In genomic region chr3:45929042-45929679, GRCh38 we compare ENCODE assay signal across 1 cellular context.
A peak's percentile ranks its signal among the peaks of the same experiment; 100 is the strongest.
TF ChIP-seq lines count a peak whose summit lies in the region.

No MANE protein-coding gene starts in this region.

TF ChIP-seq in K562, 482 proteins besides CTCF, POLR2A, EP300 and RAD21 (continued from another document and continues in another):
- TF ChIP-seq, protein P1, sequence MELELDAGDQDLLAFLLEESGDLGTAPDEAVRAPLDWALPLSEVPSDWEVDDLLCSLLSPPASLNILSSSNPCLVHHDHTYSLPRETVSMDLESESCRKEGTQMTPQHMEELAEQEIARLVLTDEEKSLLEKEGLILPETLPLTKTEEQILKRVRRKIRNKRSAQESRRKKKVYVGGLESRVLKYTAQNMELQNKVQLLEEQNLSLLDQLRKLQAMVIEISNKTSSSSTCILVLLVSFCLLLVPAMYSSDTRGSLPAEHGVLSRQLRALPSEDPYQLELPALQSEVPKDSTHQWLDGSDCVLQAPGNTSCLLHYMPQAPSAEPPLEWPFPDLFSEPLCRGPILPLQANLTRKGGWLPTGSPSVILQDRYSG (tag; conservative IDR thresholded peaks at IDR 0.05; ENCODE audit: low read depth) = no peak
- no peak for TF ChIP-seq ZC3H8 (IDR thresholded peaks at IDR 0.05)
- TF ChIP-seq STAG1 (CRISPR knock-in tag; IDR thresholded peaks at IDR 0.05; ENCODE audit: borderline replicate concordance) = peak; percentile 94; the same call in 1 of the 2 replicates
- no peak for TF ChIP-seq TAF15 (IDR thresholded peaks at IDR 0.05; ENCODE audit: low read depth, low read length)
- no peak for TF ChIP-seq ZNF449 (CRISPR knock-in tag; IDR thresholded peaks at IDR 0.05)
- peak; percentile 30; the same call in 1 of the 2 replicates for TF ChIP-seq ARID2 (IDR thresholded peaks at IDR 0.05)
- TF ChIP-seq, protein P2, sequence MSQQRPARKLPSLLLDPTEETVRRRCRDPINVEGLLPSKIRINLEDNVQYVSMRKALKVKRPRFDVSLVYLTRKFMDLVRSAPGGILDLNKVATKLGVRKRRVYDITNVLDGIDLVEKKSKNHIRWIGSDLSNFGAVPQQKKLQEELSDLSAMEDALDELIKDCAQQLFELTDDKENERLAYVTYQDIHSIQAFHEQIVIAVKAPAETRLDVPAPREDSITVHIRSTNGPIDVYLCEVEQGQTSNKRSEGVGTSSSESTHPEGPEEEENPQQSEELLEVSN (IDR thresholded peaks at IDR 0.05; ENCODE audit: borderline replicate concordance in 1 of 2, extremely low read depth in 1 of 2, insufficient read depth in 1 of 2, insufficient read length in 1 of 2, low read depth in 1 of 2, low read length in 1 of 2, poor library complexity in 1 of 2, severe bottlenecking in 1 of 2) = no peak
- no peak for TF ChIP-seq LEF1 (IDR thresholded peaks at IDR 0.05)
- TF ChIP-seq TAF1 (IDR thresholded peaks at IDR 0.05; ENCODE audit: control insufficient read depth, extremely low read depth, insufficient read depth, low read length, severe bottlenecking) = no peak
- TF ChIP-seq BACH1 (tag; IDR thresholded peaks at IDR 0.05) = no peak
- TF ChIP-seq WHSC1 (IDR thresholded peaks at IDR 0.05; ENCODE audit: low read length) = no peak
- TF ChIP-seq KDM4B (IDR thresholded peaks at IDR 0.05; ENCODE audit: borderline replicate concordance in 2 of 2, low read depth in 1 of 2) = no peak
- no peak for TF ChIP-seq STAT5A (IDR thresholded peaks at IDR 0.05; ENCODE audit: borderline replicate concordance, low read length)
- TF ChIP-seq E2F5 (CRISPR knock-in tag; IDR thresholded peaks at IDR 0.05) = no peak
- no peak for TF ChIP-seq ZNF23 (CRISPR knock-in tag; IDR thresholded peaks at IDR 0.05)
- TF ChIP-seq PATZ1 (CRISPR knock-in tag; IDR thresholded peaks at IDR 0.05; ENCODE audit: borderline replicate concordance) = no peak
- TF ChIP-seq KLF13 (tag; IDR thresholded peaks at IDR 0.05; ENCODE audit: borderline replicate concordance, low read depth) = no peak
- no peak for TF ChIP-seq GABPB2 (CRISPR knock-in tag; conservative IDR thresholded peaks at IDR 0.05)
- no peak for TF ChIP-seq ZBTB9 (CRISPR knock-in tag; IDR thresholded peaks at IDR 0.05)
- TF ChIP-seq SETDB1 (IDR thresholded peaks at IDR 0.05; ENCODE audit: low read length) = no peak
- TF ChIP-seq ZNF740 (CRISPR knock-in tag; IDR thresholded peaks at IDR 0.05) = no peak
- no peak for TF ChIP-seq ZNF740 (tag; IDR thresholded peaks at IDR 0.05)
- no peak for TF ChIP-seq TCF7L2 (IDR thresholded peaks at IDR 0.05; ENCODE audit: low read depth, low read length)
- TF ChIP-seq, protein P3, sequence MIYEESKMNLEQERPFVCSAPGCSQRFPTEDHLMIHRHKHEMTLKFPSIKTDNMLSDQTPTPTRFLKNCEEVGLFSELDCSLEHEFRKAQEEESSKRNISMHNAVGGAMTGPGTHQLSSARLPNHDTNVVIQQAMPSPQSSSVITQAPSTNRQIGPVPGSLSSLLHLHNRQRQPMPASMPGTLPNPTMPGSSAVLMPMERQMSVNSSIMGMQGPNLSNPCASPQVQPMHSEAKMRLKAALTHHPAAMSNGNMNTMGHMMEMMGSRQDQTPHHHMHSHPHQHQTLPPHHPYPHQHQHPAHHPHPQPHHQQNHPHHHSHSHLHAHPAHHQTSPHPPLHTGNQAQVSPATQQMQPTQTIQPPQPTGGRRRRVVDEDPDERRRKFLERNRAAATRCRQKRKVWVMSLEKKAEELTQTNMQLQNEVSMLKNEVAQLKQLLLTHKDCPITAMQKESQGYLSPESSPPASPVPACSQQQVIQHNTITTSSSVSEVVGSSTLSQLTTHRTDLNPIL (CRISPR knock-in tag; IDR thresholded peaks at IDR 0.05) = no peak
- TF ChIP-seq ZNF444 (CRISPR knock-in tag; IDR thresholded peaks at IDR 0.05) = no peak
- TF ChIP-seq, protein P4, sequence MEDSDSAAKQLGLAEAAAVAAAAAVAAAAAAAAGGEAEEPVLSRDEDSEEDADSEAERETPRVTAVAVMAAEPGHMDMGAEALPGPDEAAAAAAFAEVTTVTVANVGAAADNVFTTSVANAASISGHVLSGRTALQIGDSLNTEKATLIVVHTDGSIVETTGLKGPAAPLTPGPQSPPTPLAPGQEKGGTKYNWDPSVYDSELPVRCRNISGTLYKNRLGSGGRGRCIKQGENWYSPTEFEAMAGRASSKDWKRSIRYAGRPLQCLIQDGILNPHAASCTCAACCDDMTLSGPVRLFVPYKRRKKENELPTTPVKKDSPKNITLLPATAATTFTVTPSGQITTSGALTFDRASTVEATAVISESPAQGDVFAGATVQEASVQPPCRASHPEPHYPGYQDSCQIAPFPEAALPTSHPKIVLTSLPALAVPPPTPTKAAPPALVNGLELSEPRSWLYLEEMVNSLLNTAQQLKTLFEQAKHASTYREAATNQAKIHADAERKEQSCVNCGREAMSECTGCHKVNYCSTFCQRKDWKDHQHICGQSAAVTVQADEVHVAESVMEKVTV (CRISPR knock-in tag; IDR thresholded peaks at IDR 0.05) = peak; percentile 82
- no peak for TF ChIP-seq POLR2H (tag; IDR thresholded peaks at IDR 0.05; ENCODE audit: low read depth)
- TF ChIP-seq POLR2G (IDR thresholded peaks at IDR 0.05; ENCODE audit: low read depth, low read length) = 0 out of 2 replicates have a peak, but pooled peaks have one; percentile 21
- TF ChIP-seq SMC3 (conservative IDR thresholded peaks at IDR 0.05; ENCODE audit: insufficient read depth, low read depth, low read length) = peak; percentile 92
- TF ChIP-seq ZNF263 (CRISPR knock-in tag; IDR thresholded peaks at IDR 0.05; ENCODE audit: borderline replicate concordance) = peak; percentile 39; the same call in 1 of the 2 replicates
- TF ChIP-seq BRF1 (IDR thresholded peaks at IDR 0.05; ENCODE audit: borderline replicate concordance, extremely low read depth, insufficient read length) = no peak
- TF ChIP-seq SMARCA4 (IDR thresholded peaks at IDR 0.05) = no peak
- no peak for TF ChIP-seq ZNF395 (CRISPR knock-in tag; IDR thresholded peaks at IDR 0.05)
- TF ChIP-seq GTF2E2 (tag; IDR thresholded peaks at IDR 0.05) = no peak
- TF ChIP-seq ZNF407 (IDR thresholded peaks at IDR 0.05; ENCODE audit: low read depth) = no peak
